In the genomic region with DNA sequence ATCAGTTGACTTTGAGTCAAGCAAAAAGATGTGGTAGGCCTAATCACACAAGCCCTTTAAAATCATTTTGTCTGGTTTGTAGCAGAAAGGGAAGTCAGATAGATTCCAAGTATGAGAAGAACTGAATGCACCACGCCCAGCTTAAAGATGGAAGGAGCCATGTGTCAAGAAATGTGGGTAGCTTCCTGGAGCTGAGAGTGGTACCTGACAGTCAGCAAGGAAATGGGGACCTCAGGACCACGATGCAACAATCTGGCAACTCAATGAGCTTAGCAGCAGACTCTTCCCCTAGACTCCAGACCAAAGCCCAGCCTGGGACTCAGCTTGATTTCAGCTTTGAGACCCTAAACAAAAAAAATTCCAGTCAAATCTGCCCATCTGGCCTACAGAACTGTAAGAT, we compare ENCODE assay signal across 1 cellular context.
TF ChIP-seq lines count a peak whose summit lies in the region.

No MANE protein-coding gene starts in this region.

TF ChIP-seq in GM23338, 12 proteins besides CTCF, POLR2A, EP300 and RAD21:
- TF ChIP-seq, protein P1, sequence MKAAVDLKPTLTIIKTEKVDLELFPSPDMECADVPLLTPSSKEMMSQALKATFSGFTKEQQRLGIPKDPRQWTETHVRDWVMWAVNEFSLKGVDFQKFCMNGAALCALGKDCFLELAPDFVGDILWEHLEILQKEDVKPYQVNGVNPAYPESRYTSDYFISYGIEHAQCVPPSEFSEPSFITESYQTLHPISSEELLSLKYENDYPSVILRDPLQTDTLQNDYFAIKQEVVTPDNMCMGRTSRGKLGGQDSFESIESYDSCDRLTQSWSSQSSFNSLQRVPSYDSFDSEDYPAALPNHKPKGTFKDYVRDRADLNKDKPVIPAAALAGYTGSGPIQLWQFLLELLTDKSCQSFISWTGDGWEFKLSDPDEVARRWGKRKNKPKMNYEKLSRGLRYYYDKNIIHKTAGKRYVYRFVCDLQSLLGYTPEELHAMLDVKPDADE (IDR thresholded peaks at IDR 0.05), result no peak
- no peak for TF ChIP-seq ZNF114 (CRISPR knock-in tag; IDR thresholded peaks at IDR 0.05)
- no peak for TF ChIP-seq NANOG (IDR thresholded peaks at IDR 0.05; ENCODE audit: borderline replicate concordance)
- TF ChIP-seq POLR2AphosphoS5 (IDR thresholded peaks at IDR 0.05; ENCODE audit: low read depth), result no peak
